1 cellular context compared by ENCODE assay signal in genomic region chr16:57178296-57178695, GRCh38.
TF ChIP-seq lines count a peak whose summit lies in the region.

No MANE protein-coding gene starts in this region.

TF ChIP-seq in GM12878, 131 proteins besides CTCF, POLR2A, EP300 and RAD21:
- TF ChIP-seq NKRF (conservative IDR thresholded peaks at IDR 0.05) (no peak), MLLT1 (IDR thresholded peaks at IDR 0.05) (no peak), ZNF217 (IDR thresholded peaks at IDR 0.05) (no peak), RBBP5 (conservative IDR thresholded peaks at IDR 0.05) (no peak), EGR1 (IDR thresholded peaks at IDR 0.05; ENCODE audit: borderline replicate concordance in 1 of 2, low read depth in 2 of 2, low read length in 2 of 2) (no peak), SMAD5 (IDR thresholded peaks at IDR 0.05; ENCODE audit: low read depth) (no peak), TAF1 (IDR thresholded peaks at IDR 0.05; ENCODE audit: borderline replicate concordance, low read depth, low read length) (no peak), SP1 (IDR thresholded peaks at IDR 0.05; ENCODE audit: low read depth, low read length) (no peak), ESRRA (IDR thresholded peaks at IDR 0.05; ENCODE audit: low read length) (no peak)
